Comparison of ENCODE assay signal across 27 cellular contexts in genomic region chr4:85579942-85580341, GRCh38.
"Had no signal": no experiment of that assay in that cellular context is flagged by ENCODE, and none has a peak within 500 bp of the region (broad histone marks: within the 10 kb centered on the region; RNA-seq: fewer than 3 reads in every experiment).

No MANE protein-coding gene starts in this region.

- DNase-seq: colonic mucosa; cortex of kidney; effector CD8-positive, alpha-beta T cell; effector memory CD8-positive, alpha-beta T cell; endodermal cell; erythroblast; esophagus squamous epithelium; foreskin fibroblast; foreskin melanocyte; gastrocnemius medialis; glutamatergic neuron; head of caudate nucleus; heart right ventricle; hippocampal formation; left cardiac atrium; left lung; left ventricle myocardium superior; lower lobe of right lung; mesendoderm; midbrain; naive thymus-derived CD4-positive, alpha-beta T cell had no signal

- H3K4me1 Mint-ChIP-seq: endodermal cell; naive thymus-derived CD4-positive, alpha-beta T cell had no signal

- H3K9me3 Mint-ChIP-seq: dendritic cell treated with granulocyte-macrophage colony-stimulating factor and Interleukin-4, amounts not matched to agents 40 ng/mL and 50 ng/mL, for 4 days; endodermal cell had no signal

- H3K27me3 ChIP-seq: colonic mucosa, esophagus squamous epithelium, gastrocnemius medialis, heart right ventricle, left lung had no signal

- H3K9me3 ChIP-seq: colonic mucosa, esophagus squamous epithelium, gastrocnemius medialis, heart right ventricle, left lung, lower lobe of right lung had no signal

- H3K36me3 ChIP-seq: colonic mucosa, esophagus squamous epithelium, gastrocnemius medialis, left lung, lower lobe of right lung had no signal

- H3K4me3 ChIP-seq: colonic mucosa, esophagus squamous epithelium, gastrocnemius medialis, heart right ventricle, left lung, lower lobe of right lung had no signal

- H3K27ac ChIP-seq: colonic mucosa, epithelial cell of prostate, esophagus squamous epithelium, gastrocnemius medialis, heart right ventricle, left lung, lower lobe of right lung had no signal

- H3K4me3 Mint-ChIP-seq: dendritic cell treated with granulocyte-macrophage colony-stimulating factor and Interleukin-4, amounts not matched to agents 40 ng/mL and 50 ng/mL, for 4 days; effector memory CD8-positive, alpha-beta T cell; endodermal cell; naive thymus-derived CD4-positive, alpha-beta T cell had no signal

- ATAC-seq: effector memory CD8-positive, alpha-beta T cell; esophagus mucosa; gastrocnemius medialis; heart right ventricle; left cardiac atrium; left lung; left ventricle myocardium superior; lower lobe of right lung; naive thymus-derived CD4-positive, alpha-beta T cell had no signal

- FAIRE-seq: endometrium, islet of Langerhans, keratinocyte had no signal

- H3K36me3 Mint-ChIP-seq: naive thymus-derived CD4-positive, alpha-beta T cell had no signal

- H3K4me1 ChIP-seq: colonic mucosa, gastrocnemius medialis, heart right ventricle, left lung, lower lobe of right lung had no signal

- H3K27ac Mint-ChIP-seq: dendritic cell treated with granulocyte-macrophage colony-stimulating factor and Interleukin-4, amounts not matched to agents 40 ng/mL and 50 ng/mL, for 4 days; effector memory CD8-positive, alpha-beta T cell; endodermal cell; naive thymus-derived CD4-positive, alpha-beta T cell had no signal

- H3K27me3 Mint-ChIP-seq: dendritic cell treated with granulocyte-macrophage colony-stimulating factor and Interleukin-4, amounts not matched to agents 40 ng/mL and 50 ng/mL, for 4 days; effector memory CD8-positive, alpha-beta T cell; naive thymus-derived CD4-positive, alpha-beta T cell had no signal
